ENCODE assay signal across 11 cellular contexts in genomic region chr18:13608791-13609552, GRCh38.
A peak's percentile ranks its signal among the peaks of the same experiment; 100 is the strongest.
DNase-seq lines count a peak whose midpoint lies in the region; ATAC-seq lines count a peak whose summit lies in the region.
"Had no signal": no experiment of that assay in that cellular context is flagged by ENCODE, and none has a peak within 500 bp of the region (broad histone marks: within the 10 kb centered on the region; RNA-seq: fewer than 3 reads in every experiment).

No MANE protein-coding gene starts in this region.

- peaks cover 46 to 58% (median 52%) of the 10 kb centered on the region in 4 donors for H3K4me1 Mint-ChIP-seq in CD4-positive, alpha-beta memory T cell
- peaks cover 44% of the 10 kb centered on the region for H3K4me1 Mint-ChIP-seq in memory B cell

- H3K4me1 ChIP-seq in CD4-positive, alpha-beta memory T cell (ENCODE audit: insufficient read depth, low read length) = peaks cover 54% of the 10 kb centered on the region

- POLR2A ChIA-PET in CD4-positive, alpha-beta memory T cell (lab: Charles Lee; ENCODE audit: partially characterized antibody) = interaction anchor here (0.7 to 1.5 kb wide), 4 partner anchors 46 to 393 kb away, joined by 3 to 5 read pairs (median 4); partner anchors contain the start of genes FAM210A and RNMT

- intact Hi-C loops in CD4-positive, alpha-beta memory T cell (cut with micrococcal nuclease) = loop anchor here (2.0 kb wide), 1 partner anchor 118 kb away; the partner anchor contains the start of genes FAM210A and RNMT

- H3K36me3 Mint-ChIP-seq in CD4-positive, alpha-beta memory T cell = peaks cover 0 to 2% of the 10 kb centered on the region in 2 donors
- no peaks in the 10 kb centered on the region for H3K36me3 Mint-ChIP-seq in memory B cell

- peak overlapping the region; percentile 48 to 94 (median 90) for H3K27ac Mint-ChIP-seq in CD4-positive, alpha-beta memory T cell
- H3K27ac Mint-ChIP-seq in memory B cell = peak overlapping the region; percentile 91
- H3K27ac Mint-ChIP-seq: GM23338 had no signal

- peak overlapping the region; percentile 51 to 87 (median 78) for H3K4me3 Mint-ChIP-seq in CD4-positive, alpha-beta memory T cell
- H3K4me3 Mint-ChIP-seq in memory B cell = peak overlapping the region; percentile 62
- H3K4me3 Mint-ChIP-seq: GM23338 had no signal

- DNase-seq in CD4-positive, alpha-beta memory T cell = peak in 3 of 5 donors; percentile 33 to 57 (median 36)
- DNase-seq in activated CD4-positive, alpha-beta T cell treated with anti-CD3 and anti-CD28 coated beads, Interleukin-2, amount 50 U/mL, for 1 hour = peak; percentile 39
- no peak for DNase-seq in memory B cell (ENCODE audit: low spot score in 2 of 2)
- DNase-seq in EL = no peak
- DNase-seq: anterior cingulate cortex had no signal

- H3K27me3 Mint-ChIP-seq in CD4-positive, alpha-beta memory T cell = no peaks in the 10 kb centered on the region
- H3K27me3 Mint-ChIP-seq in memory B cell = no peaks in the 10 kb centered on the region

- H3K4me3 ChIP-seq in CD4-positive, alpha-beta memory T cell (ENCODE audit: low read length in 2 of 2) = peak overlapping the region; percentile 8 to 28
- H3K4me3 ChIP-seq: GM23338, thoracic aorta had no signal

- no peak overlapping the region for H3K27ac ChIP-seq in CD4-positive, alpha-beta memory T cell (ENCODE audit: low read depth, low read length)
- H3K27ac ChIP-seq: thoracic aorta had no signal

- H3K9me3 ChIP-seq in CD4-positive, alpha-beta memory T cell (ENCODE audit: control insufficient read depth in 1 of 2, low read length in 2 of 2) = no peaks in the 10 kb centered on the region
- H3K9me3 ChIP-seq: thoracic aorta had no signal

- ATAC-seq in HG03432 (IDR thresholded peaks at IDR 0.05; ENCODE audit: unreplicated experiment) (peak; percentile 9), memory B cell (ENCODE audit: low read depth) (no peak), esophagus mucosa (no peak), GM21390 (IDR thresholded peaks at IDR 0.05; ENCODE audit: unreplicated experiment) (no peak), GM21825 (IDR thresholded peaks at IDR 0.05; ENCODE audit: unreplicated experiment) (no peak)
- ATAC-seq: GM23338 had no signal

- CTCF ChIA-PET in CD4-positive, alpha-beta memory T cell (lab: Charles Lee; ENCODE audit: partially characterized antibody) = interaction anchor here (0.8 to 2.7 kb wide), 5 partner anchors 20 to 393 kb away, joined by 3 to 12 read pairs (median 3); no protein-coding TSS in a partner anchor

- no peaks in the 10 kb centered on the region for H3K36me3 ChIP-seq in CD4-positive, alpha-beta memory T cell (ENCODE audit: insufficient read depth, low read length)
- H3K36me3 ChIP-seq: thoracic aorta had no signal

- no peaks in the 10 kb centered on the region for H3K27me3 ChIP-seq in CD4-positive, alpha-beta memory T cell (ENCODE audit: insufficient read depth, low read length)

- no peaks in the 10 kb centered on the region for H3K9me3 Mint-ChIP-seq in CD4-positive, alpha-beta memory T cell
- no peaks in the 10 kb centered on the region for H3K9me3 Mint-ChIP-seq in memory B cell
- H3K9me3 Mint-ChIP-seq: GM23338 had no signal

Comparison
In these comparisons a context has a peak if more than half of its experiments do, and no peak if none do; other contexts are left out.
1. DNase-seq: peak in CD4-positive, alpha-beta memory T cell (3 of 5) and activated CD4-positive, alpha-beta T cell treated with anti-CD3 and anti-CD28 coated beads, Interleukin-2, amount 50 U/mL, for 1 hour (single experiment); none in memory B cell (0 of 2) and EL (single experiment).